8 cellular contexts compared by ENCODE assay signal in genomic region chr19:2782357-2782935, GRCh38. TPM values are rescaled to one million over a fixed set of nuclear protein-coding genes. Genes with fewer than 3 reads are reported as not detected.
DNase-seq lines count a peak whose midpoint lies in the region; ATAC-seq and TF ChIP-seq lines count a peak whose summit lies in the region.

No MANE protein-coding gene starts in this region.

- TF ChIP-seq CTCF in left ventricle myocardium inferior (IDR thresholded peaks at IDR 0.05; ENCODE audit: borderline replicate concordance) (no peak), lower lobe of right lung (IDR thresholded peaks at IDR 0.05) (no peak), upper lobe of left lung (IDR thresholded peaks at IDR 0.05) (no peak)

- DNase-seq in left ventricle myocardium inferior = no peak
- no peak for DNase-seq in Right ventricle myocardium inferior (ENCODE audit: missing footprints)
- DNase-seq in lower lobe of right lung = no peak
- DNase-seq in upper lobe of left lung = no peak
- no peak for DNase-seq in SW 1271 (lab: John Stamatoyannopoulos, UW)
- DNase-seq in hypothalamus (lab: John Stamatoyannopoulos, UW) = no peak
- DNase-seq in DMS 273 treated with DMSO at 0.1 percent for 48 hours (lab: John Stamatoyannopoulos, UW) = no peak

- no peaks in the 10 kb centered on the region for H3K27me3 ChIP-seq in left ventricle myocardium inferior (ENCODE audit: low read depth)
- no peaks in the 10 kb centered on the region for H3K27me3 ChIP-seq in lower lobe of right lung (ENCODE audit: low read depth)
- H3K27me3 ChIP-seq in upper lobe of left lung = no peaks in the 10 kb centered on the region

- TF ChIP-seq EP300 in upper lobe of left lung (IDR thresholded peaks at IDR 0.05) = no peak

- H3K4me1 ChIP-seq in left ventricle myocardium inferior (peaks cover 91% of the 10 kb centered on the region), lower lobe of right lung (peaks cover 50% of the 10 kb centered on the region), upper lobe of left lung (peaks cover 36 to 59% (median 46%) of the 10 kb centered on the region in 4 donors)

- intact Hi-C loops in left ventricle myocardium inferior (cut with micrococcal nuclease) = no loop called here
- intact Hi-C loops in Right ventricle myocardium inferior (cut with DNase I) = no loop called here
- intact Hi-C loops in lower lobe of right lung (cut with DNase I) = no loop called here

- no peak for ATAC-seq in Right ventricle myocardium inferior
- no peak for ATAC-seq in lower lobe of right lung
- no peak for ATAC-seq in upper lobe of left lung (ENCODE audit: low FRiP score in 2 of 2)

- H3K27ac ChIP-seq in left ventricle myocardium inferior (replicated peaks) (peak overlapping the region; percentile 98), angular gyrus (ENCODE audit: low read depth, low read length) (peak overlapping the region; percentile 89), lower lobe of right lung (peak overlapping the region; percentile 93), upper lobe of left lung (peak overlapping the region; percentile 87 to 97 (median 90))

- no peak for TF ChIP-seq POLR2A in upper lobe of left lung (IDR thresholded peaks at IDR 0.05)

- WGBS in upper lobe of left lung, 2 donors = 2 to 5% methylated on average over 17 to 24 of the region's 24 CpGs

- H3K36me3 ChIP-seq in left ventricle myocardium inferior = no peaks in the 10 kb centered on the region
- peaks cover 2% of the 10 kb centered on the region for H3K36me3 ChIP-seq in lower lobe of right lung
- H3K36me3 ChIP-seq in upper lobe of left lung = peaks cover 0 to 8% (median 2%) of the 10 kb centered on the region in 4 donors

- H3K9me3 ChIP-seq in left ventricle myocardium inferior (replicated peaks) (no peaks in the 10 kb centered on the region), lower lobe of right lung (no peaks in the 10 kb centered on the region), upper lobe of left lung (no peaks in the 10 kb centered on the region)

- peak overlapping the region; percentile 100 for H3K4me3 ChIP-seq in left ventricle myocardium inferior
- peak overlapping the region; percentile 99 for H3K4me3 ChIP-seq in lower lobe of right lung
- peak overlapping the region; percentile 48 to 97 (median 84) for H3K4me3 ChIP-seq in upper lobe of left lung

RNA-seq across cellular contexts. Expression of gene SGTA, which starts 0.6 kb away (rescaled TPM):
- total RNA-seq in left ventricle myocardium inferior = 72.6 TPM
- total RNA-seq in Right ventricle myocardium inferior = 64.3 TPM
- total RNA-seq in lower lobe of right lung = 41.6 TPM
- total RNA-seq in upper lobe of left lung = 10 to 100 TPM; 34.3 to 56.4 (median 46.1) TPM

RNA-seq across cellular contexts. Expression of gene THOP1, which starts 2.9 kb away (rescaled TPM):
- total RNA-seq in left ventricle myocardium inferior = 60.9 TPM
- 54.8 TPM for total RNA-seq in Right ventricle myocardium inferior
- 34.9 TPM for total RNA-seq in lower lobe of right lung
- 10 to 100 TPM; 28.7 to 62.3 (median 43.1) TPM for total RNA-seq in upper lobe of left lung

RNA-seq across cellular contexts. Expression of gene ZNF554, which starts 37.2 kb away (rescaled TPM):
- 4.2 TPM for total RNA-seq in left ventricle myocardium inferior
- total RNA-seq in Right ventricle myocardium inferior = 3.7 TPM
- total RNA-seq in lower lobe of right lung = 4.2 TPM
- 10 to 100 TPM in 1 of 6 donors, 1 to 10 TPM in 5; 3.2 to 11.5 (median 6.7) TPM for total RNA-seq in upper lobe of left lung

RNA-seq across cellular contexts. Expression of gene SLC39A3, which starts 42.6 kb away (rescaled TPM):
- total RNA-seq in left ventricle myocardium inferior (22.6 TPM), Right ventricle myocardium inferior (24.5 TPM), lower lobe of right lung (24.4 TPM), upper lobe of left lung (10 to 100 TPM; 12.6 to 48.2 (median 30.6) TPM)

RNA-seq across cellular contexts. Expression of gene ZNF555, which starts 58.8 kb away (rescaled TPM):
- total RNA-seq in left ventricle myocardium inferior (8.9 TPM), Right ventricle myocardium inferior (8.9 TPM), lower lobe of right lung (7.7 TPM), upper lobe of left lung (1 to 10 TPM; 3.3 to 7.5 (median 5.8) TPM)
